ENCODE assay signal across 8 cellular contexts in the genomic region with DNA sequence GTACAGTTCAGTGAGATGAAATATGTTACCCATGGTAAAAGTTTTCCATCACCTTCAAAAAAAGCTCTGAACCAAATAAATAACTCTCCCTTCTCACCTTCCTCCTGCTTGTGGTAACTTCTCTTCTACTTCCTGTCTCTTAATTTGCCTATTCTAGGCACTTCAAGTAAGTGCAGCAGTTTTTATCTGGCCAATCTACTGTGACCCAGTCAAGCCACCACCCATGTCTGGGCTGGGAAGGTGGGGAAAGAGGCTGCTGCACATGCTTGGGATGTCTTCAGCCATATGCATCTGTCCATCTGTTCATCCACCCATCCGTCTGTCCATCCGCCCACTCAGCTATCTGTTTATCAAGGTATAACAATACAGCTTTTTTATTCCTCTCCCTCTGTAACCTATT. TPM values are rescaled to one million over a fixed set of nuclear protein-coding genes. Genes with fewer than 3 reads are reported as not detected.
A peak's percentile ranks its signal among the peaks of the same experiment; 100 is the strongest.
DNase-seq lines count a peak whose midpoint lies in the region; ATAC-seq and TF ChIP-seq lines count a peak whose summit lies in the region.

No MANE protein-coding gene starts in this region.

- H2BK120ac ChIP-seq in mesendoderm (ENCODE audit: low read depth, low read length): no peak overlapping the region

- ATAC-seq in GM21515 (IDR thresholded peaks at IDR 0.05; ENCODE audit: unreplicated experiment) (peak; percentile 78), HG03558 (IDR thresholded peaks at IDR 0.05; ENCODE audit: extremely low read depth, unreplicated experiment) (peak; percentile 80)

- no peak overlapping the region for H3K18ac ChIP-seq in mesendoderm (ENCODE audit: low read length)

- DNase-seq in GM13976 (ENCODE audit: low spot score) (peak; percentile 49), mesendoderm (peak; percentile 46), kidney glomerular epithelial cell (lab: John Stamatoyannopoulos, UW) (no peak), NCI-H1930 (lab: John Stamatoyannopoulos, UW) (no peak)
- no peak for DNase-seq in central memory CD4-positive, alpha-beta T cell
- no peak for DNase-seq in effector memory CD4-positive, alpha-beta T cell

- no peak overlapping the region for H3K27ac ChIP-seq in mesendoderm (ENCODE audit: low read depth, low read length)
- no peak overlapping the region for H3K27ac ChIP-seq in effector memory CD4-positive, alpha-beta T cell (ENCODE audit: insufficient read depth, low read length, poor library complexity, severe bottlenecking)

- H3K23ac ChIP-seq in mesendoderm (ENCODE audit: low read length): no peak overlapping the region

- no peak overlapping the region for H3K9ac ChIP-seq in mesendoderm (ENCODE audit: low read length)

- no peak overlapping the region for H3K4me3 ChIP-seq in mesendoderm (ENCODE audit: low read length)
- H3K4me3 ChIP-seq in effector memory CD4-positive, alpha-beta T cell (ENCODE audit: insufficient read depth, low read depth, low read length, poor library complexity, severe bottlenecking): no peak overlapping the region

- no peak overlapping the region for H4K5ac ChIP-seq in mesendoderm (ENCODE audit: low read length)

- no CpG with 5 or more reads among the region's 2 CpGs for WGBS in mesendoderm (ENCODE audit: extremely low coverage, insufficient coverage, low lambda C conversion rate)

- peaks cover 7% of the 10 kb centered on the region for H3K4me1 ChIP-seq in mesendoderm (ENCODE audit: control insufficient read depth, low read depth, low read length)
- H3K4me1 ChIP-seq in effector memory CD4-positive, alpha-beta T cell (ENCODE audit: control insufficient read depth, insufficient read depth, low read length, poor library complexity, severe bottlenecking): no peaks in the 10 kb centered on the region

- no peak overlapping the region for H4K8ac ChIP-seq in mesendoderm (ENCODE audit: low read depth, low read length)

- no peak overlapping the region for H3K4me2 ChIP-seq in mesendoderm (ENCODE audit: low read length)

- no peak for TF ChIP-seq CTCF in GM13976 (IDR thresholded peaks at IDR 0.05; ENCODE audit: borderline replicate concordance, control extremely low read depth, extremely low read depth, insufficient read depth, missing control alignments)

- peaks cover 28% of the 10 kb centered on the region for H3K79me1 ChIP-seq in mesendoderm (ENCODE audit: low read length)

- no peak overlapping the region for H3K4ac ChIP-seq in mesendoderm (ENCODE audit: low read depth, low read length)

- in situ Hi-C loops in GM13976 (cut with MboI; ENCODE audit: low sequenced_read_pairs, unreplicated experiment): no loop called here

- no peak overlapping the region for H2AK5ac ChIP-seq in mesendoderm (ENCODE audit: low read length)

- peaks cover 85% of the 10 kb centered on the region for H3K79me2 ChIP-seq in mesendoderm (ENCODE audit: control insufficient read depth, insufficient read depth, low read length)

- H2BK15ac ChIP-seq in mesendoderm (replicated peaks; ENCODE audit: low read depth): no peak overlapping the region

- no peaks in the 10 kb centered on the region for H3K9me3 ChIP-seq in effector memory CD4-positive, alpha-beta T cell (ENCODE audit: control insufficient read depth, low read length)

- peaks cover 2% of the 10 kb centered on the region for H3K36me3 ChIP-seq in mesendoderm (ENCODE audit: control insufficient read depth, insufficient read depth, low read length)
- no peaks in the 10 kb centered on the region for H3K36me3 ChIP-seq in effector memory CD4-positive, alpha-beta T cell (ENCODE audit: control insufficient read depth, insufficient read depth, low read length)

- H3K56ac ChIP-seq in mesendoderm (ENCODE audit: low read length): no peak overlapping the region

- H3K27me3 ChIP-seq in mesendoderm (ENCODE audit: insufficient read depth, low read length, poor library complexity): no peaks in the 10 kb centered on the region
- H3K27me3 ChIP-seq in effector memory CD4-positive, alpha-beta T cell (replicated peaks; ENCODE audit: control insufficient read depth, insufficient read depth, low read length, poor library complexity, severe bottlenecking): no peaks in the 10 kb centered on the region

- no peak overlapping the region for H2BK5ac ChIP-seq in mesendoderm (ENCODE audit: low read length)

RNA-seq across cellular contexts. Expression of a gene that starts 31.6 kb away (rescaled TPM):
- polyA plus RNA-seq in mesendoderm (2013, experiment 1 of 2): 91.0 TPM
- polyA plus RNA-seq in mesendoderm (2013, experiment 2 of 2): 94.4 TPM

Comparison
In these comparisons a context has a peak if more than half of its experiments do, and no peak if none do; other contexts are left out.
1. DNase-seq: peak in GM13976 (single experiment) and mesendoderm (single experiment); none in central memory CD4-positive, alpha-beta T cell (single experiment), kidney glomerular epithelial cell (single experiment), NCI-H1930 (0 of 2) and effector memory CD4-positive, alpha-beta T cell (0 of 3).